Comparison of ENCODE assay signal across 8 cellular contexts in genomic region chr11:119106564-119107537, GRCh38. TPM values are rescaled to one million over a fixed set of nuclear protein-coding genes. Genes with fewer than 3 reads are reported as not detected.
DNase-seq lines count a peak whose midpoint lies in the region; ATAC-seq and TF ChIP-seq lines count a peak whose summit lies in the region.

Gene C2CD2L (plus strand): TSS chr11:119107344. CDS start chr11:119107742, 398 bp downstream.

- DNase-seq in AG09319 (ENCODE audit: extremely low read depth, low read depth) (peak; percentile 71), NCI-H460 (ENCODE audit: extremely low read depth, low read depth) (peak; percentile 77), cerebellum (ENCODE audit: low spot score) (peak; percentile 96), kidney tubule cell (ENCODE audit: low spot score) (peak; percentile 92)
- DNase-seq in activated CD4-positive, alpha-beta T cell treated with anti-CD3 and anti-CD28 coated beads for 1 hour: peak; percentile 83
- DNase-seq in stimulated activated CD4-positive, alpha-beta T cell treated with anti-CD3 and anti-CD28 coated beads, Interleukin-15, amount 100 ng/mL, for 48 hours (ENCODE audit: low read depth in 2 of 2): peak; percentile 86 to 87

- TF ChIP-seq CTCF in AG09319 (IDR thresholded peaks at IDR 0.05; ENCODE audit: low read depth, low read length): no peak

- peak; percentile 76 for ATAC-seq in GM19025 (IDR thresholded peaks at IDR 0.05; ENCODE audit: low read depth, unreplicated experiment)
- peak; percentile 69 for ATAC-seq in HG03342 (IDR thresholded peaks at IDR 0.05; ENCODE audit: unreplicated experiment)

RNA-seq across cellular contexts. Expression of gene C2CD2L, which starts in this region (rescaled TPM):
- total RNA-seq in NCI-H460 (2014; rRNA removed; shearing (Covaris generic)): 6.4 and 13.7 TPM in 2 replicates
- polyA plus RNA-seq in NCI-H460 (2014; cell fraction: nucleus; rRNA removed): 9.0 and 14.4 TPM in 2 replicates
- total RNA-seq in cerebellum: 6.2 TPM

Comparison
In these comparisons a context has a peak if more than half of its experiments do, and no peak if none do; other contexts are left out.
1. Peak in every context shown above with its lines: DNase-seq and ATAC-seq.